Comparison of ENCODE assay signal across 13 cellular contexts in genomic region chr6:4914412-4915159, GRCh38.
DNase-seq lines count a peak whose midpoint lies in the region; ATAC-seq and TF ChIP-seq lines count a peak whose summit lies in the region.
"Had no signal": no experiment of that assay in that cellular context is flagged by ENCODE, and none has a peak within 500 bp of the region (broad histone marks: within the 10 kb centered on the region; RNA-seq: fewer than 3 reads in every experiment).

No MANE protein-coding gene starts in this region.

- H3K4me2 ChIP-seq in MM.1S (ENCODE audit: low read depth, low read length) = no peak overlapping the region

- no peaks in the 10 kb centered on the region for H3K9me3 Mint-ChIP-seq in naive thymus-derived CD8-positive, alpha-beta T cell

- H3K4me3 Mint-ChIP-seq in naive thymus-derived CD8-positive, alpha-beta T cell = peak overlapping the region in 9 of 10 donors; percentile 3 to 74 (median 59)

- H3K4me3 ChIP-seq in AG09309 (ENCODE audit: control insufficient read depth, low read depth, low read length) = no peak overlapping the region
- no peak overlapping the region for H3K4me3 ChIP-seq in MM.1S (ENCODE audit: low read length)
- H3K4me3 ChIP-seq: cardiac muscle cell had no signal

- TF ChIP-seq CTCF in AG09309 (IDR thresholded peaks at IDR 0.05; ENCODE audit: control insufficient read depth, insufficient read depth, low read depth, low read length, missing control alignments) = no peak
- TF ChIP-seq CTCF in MM.1S (IDR thresholded peaks at IDR 0.05; ENCODE audit: low read length) = no peak

- no peaks in the 10 kb centered on the region for H3K4me1 ChIP-seq in MM.1S (ENCODE audit: low read length)

- no peak overlapping the region for H3K9ac ChIP-seq in MM.1S (ENCODE audit: low read length)
- H3K9ac ChIP-seq: parathyroid adenoma had no signal

- peak; percentile 19 to 28 for ATAC-seq in naive thymus-derived CD8-positive, alpha-beta T cell
- ATAC-seq in HG03159 (IDR thresholded peaks at IDR 0.05; ENCODE audit: unreplicated experiment) (no peak), HG02678 (IDR thresholded peaks at IDR 0.05; ENCODE audit: unreplicated experiment) (no peak), GM19455 (IDR thresholded peaks at IDR 0.05; ENCODE audit: unreplicated experiment) (no peak)

- H3K27me3 Mint-ChIP-seq in naive thymus-derived CD8-positive, alpha-beta T cell = no peaks in the 10 kb centered on the region

- DNase-seq in AG09309 (ENCODE audit: low read depth) = peak; percentile 21
- DNase-seq in HT1080 (ENCODE audit: low read depth) = peak; percentile 19
- peak in 19 of 61 donors; percentile 11 to 59 (median 26) for DNase-seq in caudate nucleus (lab: John Stamatoyannopoulos, UW)
- no peak for DNase-seq in naive thymus-derived CD8-positive, alpha-beta T cell
- no peak for DNase-seq in MM.1S
- DNase-seq: activated CD4-positive, alpha-beta T cell treated with anti-CD3 and anti-CD28 coated beads for 4 hours; GOT3; NCI-H1436 treated with DMSO at 0.1 percent for 48 hours had no signal

- peak overlapping the region; percentile 56 for H3K27ac ChIP-seq in caudate nucleus (ENCODE audit: low read depth, low read length)
- H3K27ac ChIP-seq in MM.1S (ENCODE audit: low read length) = no peak overlapping the region

- H4K20me1 ChIP-seq in MM.1S (ENCODE audit: insufficient read depth, low read length) = 0 out of 2 replicates have a peak, but pooled peaks cover 5% of the 10 kb centered on the region

- no peaks in the 10 kb centered on the region for H3F3A ChIP-seq in MM.1S (ENCODE audit: insufficient read depth, low read length)

- no peaks in the 10 kb centered on the region; the same call in 1 of the 2 replicates for H3K36me3 ChIP-seq in MM.1S (replicated peaks; ENCODE audit: insufficient read depth, low read length)
- H3K36me3 ChIP-seq: cardiac muscle cell had no signal

- peaks cover 96% of the 10 kb centered on the region for H3K79me2 ChIP-seq in MM.1S (ENCODE audit: low read length)

- H3K4me1 Mint-ChIP-seq in naive thymus-derived CD8-positive, alpha-beta T cell = peaks cover 52 to 78% (median 75%) of the 10 kb centered on the region in 4 donors

- H3K27ac Mint-ChIP-seq in naive thymus-derived CD8-positive, alpha-beta T cell = peak overlapping the region; percentile 9 to 89 (median 76)

- H3K36me3 Mint-ChIP-seq in naive thymus-derived CD8-positive, alpha-beta T cell = peaks cover 0 to 18% (median 6%) of the 10 kb centered on the region in 3 donors

- POLR2A ChIA-PET in naive thymus-derived CD8-positive, alpha-beta T cell (lab: Charles Lee) = interaction anchor here (0.5 to 1.5 kb wide), 2 partner anchors 139 to 793 kb away, joined by 4 to 5 read pairs; partner anchors contain the start of gene CDYL

- no peak overlapping the region for H2AFZ ChIP-seq in MM.1S (ENCODE audit: low read length)

- H3K9me2 ChIP-seq in MM.1S (replicated peaks; ENCODE audit: insufficient read depth, low read length) = no peaks in the 10 kb centered on the region

- no peaks in the 10 kb centered on the region for H3K9me3 ChIP-seq in MM.1S (replicated peaks; ENCODE audit: insufficient read depth, low read length)

- no peaks in the 10 kb centered on the region for H3K27me3 ChIP-seq in MM.1S (replicated peaks; ENCODE audit: insufficient read depth, low read length)
- H3K27me3 ChIP-seq: cardiac muscle cell had no signal

Comparison
In these comparisons a context has a peak if more than half of its experiments do, and no peak if none do; other contexts are left out.
1. DNase-seq: peak in AG09309 (single experiment) and HT1080 (single experiment); none in naive thymus-derived CD8-positive, alpha-beta T cell (0 of 10) and MM.1S (single experiment).
2. ATAC-seq: peak in naive thymus-derived CD8-positive, alpha-beta T cell (2 of 2); none in HG03159 (single experiment), HG02678 (single experiment) and GM19455 (single experiment).